8 cellular contexts compared by ENCODE assay signal in the genomic region with DNA sequence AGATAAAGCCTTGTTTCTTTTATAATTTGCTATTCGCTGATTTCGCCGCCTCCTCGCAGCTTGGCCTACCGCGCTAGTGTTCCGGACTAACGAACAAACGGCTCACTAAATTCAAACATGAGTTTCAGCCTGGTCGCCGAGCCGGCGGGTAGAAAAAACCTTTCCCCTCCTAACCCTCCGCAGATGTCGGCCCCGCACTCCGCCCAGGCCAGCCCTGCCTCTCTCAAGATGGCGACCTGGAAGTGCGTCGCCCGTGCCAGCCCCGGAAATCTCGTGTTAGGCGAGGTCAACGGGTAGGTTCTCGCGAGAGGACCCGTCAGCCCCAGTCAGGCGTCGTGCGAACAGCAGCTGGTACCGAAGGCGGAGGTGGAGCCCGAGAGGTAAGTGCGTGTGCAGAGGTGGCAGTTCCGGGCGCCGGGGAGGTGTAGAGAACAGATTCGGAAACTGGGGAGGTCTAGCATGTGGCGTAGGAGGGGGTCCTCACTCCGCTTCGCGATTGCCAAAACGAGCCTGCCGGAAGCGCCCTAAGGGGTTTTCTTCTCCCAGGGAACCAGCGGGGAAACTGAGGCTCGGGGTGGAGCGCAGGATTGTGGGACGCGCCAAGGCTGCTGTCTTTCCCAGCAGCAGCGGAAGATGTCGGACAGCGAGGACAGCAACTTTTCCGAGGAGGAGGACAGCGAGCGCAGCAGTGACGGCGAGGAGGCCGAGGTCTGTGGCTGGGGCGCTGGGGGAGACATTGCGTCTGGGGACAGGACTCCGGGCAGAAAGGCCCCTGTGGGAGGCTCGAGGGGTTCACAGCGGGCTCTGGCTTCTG. TPM values are rescaled to one million over a fixed set of nuclear protein-coding genes. Genes with fewer than 3 reads are reported as not detected.
A peak's percentile ranks its signal among the peaks of the same experiment; 100 is the strongest.
DNase-seq lines count a peak whose midpoint lies in the region; ATAC-seq and TF ChIP-seq lines count a peak whose summit lies in the region.

A gene (plus strand): TSS at position 325 of the 814 bp plus-strand sequence. CDS start 309 bp downstream, at position 634.

- TF ChIP-seq CTCF in chondrocyte (IDR thresholded peaks at IDR 0.05), result no peak

- TF ChIP-seq POLR2A in GM19193 (IDR thresholded peaks at IDR 0.05; ENCODE audit: extremely low read depth, insufficient read depth, insufficient read length), result peak; percentile 94

- H3K27me3 Mint-ChIP-seq in chondrocyte (ENCODE audit: low read depth), result no peaks in the 10 kb centered on the region

- peak; percentile 78 for ATAC-seq in HG03439 (IDR thresholded peaks at IDR 0.05; ENCODE audit: unreplicated experiment)

- peak within 1 kb of the TSS; percentile 99 for H3K27ac Mint-ChIP-seq in chondrocyte (ENCODE audit: unreplicated experiment)

- peak within 1 kb of the TSS; percentile 94 for H3K4me3 Mint-ChIP-seq in chondrocyte (ENCODE audit: unreplicated experiment)

- no peaks in the 10 kb centered on the region for H3K9me3 Mint-ChIP-seq in chondrocyte (ENCODE audit: low read depth)

- peak; percentile 98 for DNase-seq in AG20443 (ENCODE audit: low spot score)
- DNase-seq in NCI-H510A treated with DMSO at 0.1 percent for 48 hours (lab: John Stamatoyannopoulos, UW), result peak; percentile 89
- peak; percentile 92 to 96 for DNase-seq in activated CD4-positive, alpha-beta T cell treated with anti-CD3 and anti-CD28 coated beads for 24 hours (ENCODE audit: low read depth in 2 of 2)
- peak; percentile 98 for DNase-seq in chondrocyte (ENCODE audit: low spot score)
- DNase-seq in kidney glomerular epithelial cell (lab: John Stamatoyannopoulos, UW), result peak; percentile 95
- peak; percentile 85 to 96 for DNase-seq in stimulated activated CD4-positive, alpha-beta T cell treated with anti-CD3 and anti-CD28 coated beads, Interleukin-1b, Interleukin-23, amount 100 ng/mL, for 1 hour (ENCODE audit: low read depth in 2 of 2)

- H3K36me3 Mint-ChIP-seq in chondrocyte (ENCODE audit: low read depth), result peaks cover 14% of the 10 kb centered on the region

- peaks cover 52% of the 10 kb centered on the region for H3K4me1 Mint-ChIP-seq in chondrocyte (ENCODE audit: low read depth)

RNA-seq across cellular contexts. Expression of the gene that starts here (rescaled TPM):
- 106 to 120 TPM (median 108 TPM) in 3 replicates for total RNA-seq in chondrocyte

Comparison
In these comparisons a context has a peak if more than half of its experiments do, and no peak if none do; other contexts are left out.
1. Peak in every context shown above with its lines: DNase-seq and ATAC-seq.